Comparison of ENCODE assay signal across 22 cellular contexts in the genomic region with DNA sequence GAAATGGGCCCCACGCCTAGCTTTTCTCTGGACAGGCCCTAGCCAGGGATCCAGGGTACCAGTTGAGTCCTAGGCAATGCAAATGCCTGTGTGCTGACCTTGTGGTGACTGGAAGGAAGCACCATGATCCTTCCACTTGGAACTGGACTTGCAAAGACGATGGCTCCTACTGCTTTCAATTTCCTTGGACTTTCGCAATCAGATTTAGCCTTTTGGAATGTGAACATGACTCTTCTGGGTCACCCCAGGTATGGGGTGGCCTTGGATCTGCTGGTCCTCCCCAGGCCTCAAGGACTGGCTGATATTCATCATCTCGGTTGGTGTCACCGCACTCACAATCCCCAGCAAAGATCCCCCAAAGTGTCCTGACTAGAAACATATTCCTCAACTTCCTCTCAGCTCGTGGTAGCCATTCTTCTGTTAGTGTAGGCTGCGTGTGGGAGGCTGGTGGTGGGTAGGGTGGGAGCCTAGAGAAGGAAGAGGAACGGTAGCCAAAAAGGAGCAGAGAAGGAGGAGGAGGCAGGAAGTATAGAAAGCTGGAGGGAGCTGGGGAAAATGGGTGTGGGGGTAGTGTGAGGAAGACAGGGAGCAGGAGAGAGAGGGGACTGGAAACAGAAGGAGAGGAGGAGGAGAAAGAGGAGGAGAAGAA.
"Had no signal": no experiment of that assay in that cellular context is flagged by ENCODE, and none has a peak within 500 bp of the region (broad histone marks: within the 10 kb centered on the region; RNA-seq: fewer than 3 reads in every experiment).

No MANE protein-coding gene starts in this region.

- H3K9me3 ChIP-seq: left lung, neutrophil, tibial artery, vagina had no signal

- H3K9me3 Mint-ChIP-seq: activated CD4-positive, alpha-beta memory T cell treated with anti-CD3 and anti-CD28 coated beads, Interleukin-2, amount 10 ng/mL, durations not matched to agents 7 days and 5 days; activated naive CD4-positive, alpha-beta T cell treated with anti-CD3 and anti-CD28 coated beads, Interleukin-2, amount 50 U/mL, for 24 hours; naive B cell; stimulated activated memory B cell treated with anti-CD40 and anti-IgM and Interleukin-4, amounts not matched to agents 10 μg/mL and 1 μg/mL and 100 μg/mL, for 72 hours had no signal

- H3K4me1 Mint-ChIP-seq: brain had no signal

- H3K4me3 ChIP-seq: left lung, tibial artery, vagina had no signal

- H3K27ac ChIP-seq: foreskin keratinocyte, left lung, neutrophil, tibial artery, vagina, VCaP had no signal

- H3K27me3 ChIP-seq: vagina had no signal

- DNase-seq: activated CD4-positive, alpha-beta memory T cell treated with anti-CD3 and anti-CD28 coated beads, Interleukin-2, amount 10 ng/mL, durations not matched to agents 7 days and 5 days; activated effector memory CD4-positive, alpha-beta T cell treated with anti-CD3 and anti-CD28 coated beads, Interleukin-2, amount 50 U/mL, for 16 hours; activated T-cell treated with anti-CD3 and anti-CD28 coated beads, Interleukin-2, amount 50 U/mL, for 48 hours; amygdala; central memory CD4-positive, alpha-beta T cell; effector CD8-positive, alpha-beta T cell; glutamatergic neuron; hypothalamus; kidney; left lung; mammary epithelial cell; naive B cell; retina; tibial artery had no signal

- H3K27ac Mint-ChIP-seq: activated CD4-positive, alpha-beta memory T cell treated with anti-CD3 and anti-CD28 coated beads, Interleukin-2, amount 10 ng/mL, durations not matched to agents 7 days and 5 days; activated CD4-positive, alpha-beta T cell treated with anti-CD3 and anti-CD28 coated beads for 36 hours; brain; stimulated activated memory B cell treated with anti-CD40 and anti-IgM and Interleukin-4, amounts not matched to agents 10 μg/mL and 1 μg/mL and 100 μg/mL, for 72 hours had no signal

- ATAC-seq: left lung; stimulated activated memory B cell treated with anti-CD40 and anti-IgM and Interleukin-4, amounts not matched to agents 10 μg/mL and 1 μg/mL and 100 μg/mL, for 72 hours had no signal

- H3K4me3 Mint-ChIP-seq: activated CD4-positive, alpha-beta memory T cell treated with anti-CD3 and anti-CD28 coated beads, Interleukin-2, amount 10 ng/mL, durations not matched to agents 7 days and 5 days; activated CD4-positive, alpha-beta T cell treated with anti-CD3 and anti-CD28 coated beads for 36 hours; naive B cell; stimulated activated memory B cell treated with anti-CD40 and anti-IgM and Interleukin-4, amounts not matched to agents 10 μg/mL and 1 μg/mL and 100 μg/mL, for 72 hours had no signal

- H3K36me3 Mint-ChIP-seq: brain; naive B cell; stimulated activated memory B cell treated with anti-CD40 and anti-IgM and Interleukin-4, amounts not matched to agents 10 μg/mL and 1 μg/mL and 100 μg/mL, for 72 hours had no signal

- H3K4me1 ChIP-seq: foreskin keratinocyte, tibial artery, vagina had no signal

- H3K36me3 ChIP-seq: left lung, neutrophil, tibial artery, vagina had no signal
